11 cellular contexts compared by ENCODE assay signal in the genomic region with DNA sequence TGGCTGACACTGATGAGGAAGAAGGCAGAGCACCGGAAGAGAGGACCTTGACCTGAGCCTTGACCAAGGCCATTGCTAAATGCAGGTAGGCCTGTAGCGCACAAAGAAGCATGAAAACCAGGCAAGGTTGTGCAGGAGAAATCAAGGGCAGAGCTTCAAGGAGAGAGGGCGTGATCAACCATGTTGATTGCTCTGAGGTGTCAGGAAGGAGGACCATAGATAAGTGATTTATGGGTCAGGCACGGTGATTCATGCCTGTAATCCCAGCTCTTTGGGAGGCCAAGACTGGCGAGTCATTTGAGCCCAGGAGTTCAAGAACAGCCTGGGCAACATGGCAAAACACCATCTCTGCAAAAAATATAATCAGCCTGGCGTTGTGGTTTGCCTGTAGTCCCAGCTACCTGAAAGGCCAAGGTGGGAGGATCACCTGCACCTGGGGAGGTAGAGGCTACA. TPM values are rescaled to one million over a fixed set of nuclear protein-coding genes. Genes with fewer than 3 reads are reported as not detected.
DNase-seq lines count a peak whose midpoint lies in the region; ATAC-seq, FAIRE-seq and TF ChIP-seq lines count a peak whose summit lies in the region.
"Had no signal": no experiment of that assay in that cellular context is flagged by ENCODE, and none has a peak within 500 bp of the region (broad histone marks: within the 10 kb centered on the region; RNA-seq: fewer than 3 reads in every experiment).

No MANE protein-coding gene starts in this region.

- no peaks in the 10 kb centered on the region for H3K27me3 ChIP-seq in AG04450 (ENCODE audit: control insufficient read depth, insufficient read depth, low read length)

- no peak for TF ChIP-seq CTCF in AG04450 (IDR thresholded peaks at IDR 0.05; ENCODE audit: low read depth, low read length)
- no peak for TF ChIP-seq CTCF in kidney (IDR thresholded peaks at IDR 0.05; ENCODE audit: borderline replicate concordance, extremely low read depth, insufficient read depth)

- no peak overlapping the region for H3K4me3 Mint-ChIP-seq in activated naive CD8-positive, alpha-beta T cell treated with anti-CD3 and anti-CD28 coated beads for 36 hours

- no peak overlapping the region for H3K9ac ChIP-seq in kidney (ENCODE audit: low read length in 2 of 2)

- no peak for FAIRE-seq in kidney (lab: Jason Lieb, UNC)
- FAIRE-seq: endometrium had no signal

- H3K9me3 ChIP-seq in AG04450 (ENCODE audit: control insufficient read depth, insufficient read depth, low read length) (no peaks in the 10 kb centered on the region), kidney (ENCODE audit: control insufficient read depth in 1 of 2, low read length in 2 of 2) (no peaks in the 10 kb centered on the region)

- intact Hi-C loops in kidney (cut with DNase I) (no loop called here), posterior vena cava (cut with DNase I) (no loop called here)

- H3K4me1 ChIP-seq in kidney (ENCODE audit: control insufficient read depth in 1 of 2, insufficient read depth in 1 of 2, low read depth in 1 of 2, low read length in 2 of 2): peaks cover 48 to 52% of the 10 kb centered on the region in 2 donors

- no peaks in the 10 kb centered on the region for H3K36me3 ChIP-seq in kidney (ENCODE audit: control insufficient read depth in 1 of 2, insufficient read depth in 2 of 2, low read length in 2 of 2)

- peaks cover 65% of the 10 kb centered on the region for H3K36me3 Mint-ChIP-seq in activated naive CD8-positive, alpha-beta T cell treated with anti-CD3 and anti-CD28 coated beads for 36 hours

- peak overlapping the region; percentile 57 for H3K27ac Mint-ChIP-seq in activated naive CD8-positive, alpha-beta T cell treated with anti-CD3 and anti-CD28 coated beads for 36 hours

- H3K27me3 Mint-ChIP-seq in activated naive CD8-positive, alpha-beta T cell treated with anti-CD3 and anti-CD28 coated beads for 36 hours: no peaks in the 10 kb centered on the region

- ATAC-seq in GM19328 (IDR thresholded peaks at IDR 0.05; ENCODE audit: unreplicated experiment) (no peak), HG02623 (IDR thresholded peaks at IDR 0.05; ENCODE audit: unreplicated experiment) (no peak)

- H3K4me3 ChIP-seq in AG04450 (ENCODE audit: low read depth, low read length) (no peak overlapping the region), kidney (ENCODE audit: low read length in 2 of 2) (no peak overlapping the region)

- no peaks in the 10 kb centered on the region for H3K9me3 Mint-ChIP-seq in activated naive CD8-positive, alpha-beta T cell treated with anti-CD3 and anti-CD28 coated beads for 36 hours

- no peak for DNase-seq in AG04450 (ENCODE audit: low read depth, low spot score)
- DNase-seq in HS-27A (ENCODE audit: low read depth): peak; percentile 38
- no peak for DNase-seq in activated naive CD8-positive, alpha-beta T cell treated with anti-CD3 and anti-CD28 coated beads for 36 hours
- peak; percentile 18 for DNase-seq in kidney
- no peak for DNase-seq in anterior cingulate cortex (lab: John Stamatoyannopoulos, UW)
- DNase-seq in posterior vena cava (ENCODE audit: low spot score): no peak
- DNase-seq: activated CD4-positive, CD25-positive, alpha-beta regulatory T cell treated with anti-CD3 and anti-CD28 coated beads, Interleukin-2, amount 50 U/mL, for 72 hours; NCI-H510A treated with DMSO at 0.1 percent for 48 hours had no signal

- H3K4me1 Mint-ChIP-seq in activated naive CD8-positive, alpha-beta T cell treated with anti-CD3 and anti-CD28 coated beads for 36 hours: peaks cover 87% of the 10 kb centered on the region

- POLR2A ChIA-PET in AG04450 (lab: Yijun Ruan, JAX): interaction anchor here (1.5 kb wide), 1 partner anchor 11 kb away, joined by 5 read pairs; no protein-coding TSS in a partner anchor

- CTCF ChIA-PET in AG04450 (lab: Charles Lee): interaction anchor here (0.8 to 3.6 kb wide), 4 partner anchors 23 to 261 kb away, joined by 3 to 18 read pairs (median 4); no protein-coding TSS in a partner anchor

- H3K27ac ChIP-seq in AG04450 (ENCODE audit: low read depth, low read length) (peak overlapping the region; percentile 21), kidney (ENCODE audit: low read depth in 2 of 2, low read length in 2 of 2) (no peak overlapping the region)

RNA-seq across cellular contexts. Expression of a gene that starts 12.4 kb away (rescaled TPM):
- 54.6 and 71.8 TPM in 2 replicates for polyA plus RNA-seq in AG04450 (2011; rRNA removed)
- 102 and 122 TPM in 2 replicates for polyA minus RNA-seq in AG04450 (2011; rRNA and poly(A)+ RNA removed)
- total RNA-seq in activated naive CD8-positive, alpha-beta T cell treated with anti-CD3 and anti-CD28 coated beads for 36 hours: 100 to 1,000 TPM; 156 to 162 TPM
- total RNA-seq in kidney: 117 TPM
- polyA plus RNA-seq in kidney (ENCODE audit: insufficient read depth, low read depth, low replicate concordance): 12.5 TPM
- total RNA-seq in posterior vena cava: 10 to 100 TPM; 81.0 to 83.0 TPM

Comparison
In these comparisons a context has a peak if more than half of its experiments do, and no peak if none do; other contexts are left out.
1. DNase-seq: peak in HS-27A (single experiment) and kidney (single experiment); none in AG04450 (single experiment), activated naive CD8-positive, alpha-beta T cell treated with anti-CD3 and anti-CD28 coated beads for 36 hours (single experiment), anterior cingulate cortex (0 of 58) and posterior vena cava (single experiment).